In the genomic region with DNA sequence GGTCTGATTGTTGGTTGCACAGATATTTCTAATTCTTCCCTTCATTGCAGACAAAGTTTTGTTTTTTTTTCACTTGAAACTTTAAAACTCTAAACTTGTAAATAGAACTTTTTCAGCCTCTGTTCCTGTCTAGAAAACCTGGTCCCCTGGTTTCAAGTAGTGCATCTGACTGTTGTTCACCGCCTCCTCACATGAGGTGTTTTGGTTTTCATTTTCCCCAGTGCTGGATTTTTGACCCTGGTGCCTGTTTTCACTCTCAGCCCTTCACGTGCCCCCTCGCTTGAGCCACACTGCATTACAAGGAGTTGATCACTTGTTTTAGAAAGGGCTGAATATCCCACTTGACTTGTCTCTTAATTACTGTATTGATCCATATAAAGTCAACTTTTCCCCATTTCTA, we compare ENCODE assay signal across 27 cellular contexts.
"Had no signal": no experiment of that assay in that cellular context is flagged by ENCODE, and none has a peak within 500 bp of the region (broad histone marks: within the 10 kb centered on the region; RNA-seq: fewer than 3 reads in every experiment).

No MANE protein-coding gene starts in this region.

- H3K4me3 ChIP-seq: pancreas, psoas muscle, right lobe of liver, sigmoid colon, stomach, thoracic aorta, thyroid gland, transverse colon, upper lobe of right lung, uterus had no signal

- H3K36me3 Mint-ChIP-seq: stimulated activated effector memory CD8-positive, alpha-beta T cell treated with anti-CD3 and anti-CD28 coated beads, Interleukin-12 subunit alpha, Interleukin-12 subunit beta, amount 100 ng/mL, for 72 hours had no signal

- H3K9me3 ChIP-seq: neutrophil, pancreas, psoas muscle, right lobe of liver, sigmoid colon, stomach, thoracic aorta, thyroid gland, upper lobe of right lung, uterus had no signal

- H3K9me3 Mint-ChIP-seq: natural killer cell; stimulated activated effector memory CD8-positive, alpha-beta T cell treated with anti-CD3 and anti-CD28 coated beads, Interleukin-12 subunit alpha, Interleukin-12 subunit beta, amount 100 ng/mL, for 72 hours had no signal

- H3K4me1 ChIP-seq: pancreas, psoas muscle, right lobe of liver, sigmoid colon, stomach, thyroid gland, transverse colon, upper lobe of right lung, uterus had no signal

- H3K27ac ChIP-seq: neutrophil, pancreas, psoas muscle, right lobe of liver, sigmoid colon, stomach, thoracic aorta, transverse colon, upper lobe of right lung, uterus had no signal

- DNase-seq: naive thymus-derived CD4-positive, alpha-beta T cell; natural killer cell; nucleus accumbens; pancreas; psoas muscle; right cardiac atrium; right lobe of liver; sigmoid colon; small intestine; stimulated activated CD4-positive, alpha-beta T cell treated with anti-CD3 and anti-CD28 coated beads, Interleukin-15, amount 100 ng/mL, for 24 hours; stimulated activated CD4-positive, alpha-beta T cell treated with anti-CD3 and anti-CD28 coated beads, Interleukin-2, amount 100 ng/mL, for 24 hours; stimulated activated CD4-positive, alpha-beta T cell treated with anti-CD3 and anti-CD28 coated beads, Interleukin-2, amount 100 ng/mL, for 48 hours; stimulated activated CD4-positive, alpha-beta T cell treated with anti-CD3 and anti-CD28 coated beads, Interleukin-4, amount 100 ng/mL, for 24 hours; stimulated activated naive B cell treated with anti-CD40 and anti-IgM and Interleukin-4, amounts not matched to agents 10 μg/mL and 1 μg/mL and 100 μg/mL, for 72 hours; stimulated activated naive CD4-positive, alpha-beta T cell treated with Interleukin-2 at 50 U/mL for 16 hours; stomach; thyroid gland; transverse colon; upper lobe of right lung; uterus had no signal

- ATAC-seq: naive thymus-derived CD4-positive, alpha-beta T cell; natural killer cell; pancreas; psoas muscle; right cardiac atrium; right lobe of liver; stimulated activated effector memory CD8-positive, alpha-beta T cell treated with anti-CD3 and anti-CD28 coated beads, Interleukin-12 subunit alpha, Interleukin-12 subunit beta, amount 100 ng/mL, for 72 hours; stimulated activated naive B cell treated with anti-CD40 and anti-IgM and Interleukin-4, amounts not matched to agents 10 μg/mL and 1 μg/mL and 100 μg/mL, for 72 hours; upper lobe of right lung had no signal

- H3K36me3 ChIP-seq: neutrophil, pancreas, thoracic aorta, thyroid gland, transverse colon, upper lobe of right lung, uterus had no signal

- H3K4me1 Mint-ChIP-seq: naive thymus-derived CD4-positive, alpha-beta T cell; natural killer cell; nephron; neural crest cell; stimulated activated effector memory CD8-positive, alpha-beta T cell treated with anti-CD3 and anti-CD28 coated beads, Interleukin-12 subunit alpha, Interleukin-12 subunit beta, amount 100 ng/mL, for 72 hours; stimulated activated naive B cell treated with anti-CD40 and anti-IgM and Interleukin-4, amounts not matched to agents 10 μg/mL and 1 μg/mL and 100 μg/mL, for 72 hours had no signal

- H3K27me3 ChIP-seq: neutrophil, pancreas, right lobe of liver, sigmoid colon, stomach, thyroid gland, transverse colon, upper lobe of right lung, uterus had no signal

- H3K27ac Mint-ChIP-seq: naive thymus-derived CD4-positive, alpha-beta T cell; natural killer cell; nephron; stimulated activated effector memory CD8-positive, alpha-beta T cell treated with anti-CD3 and anti-CD28 coated beads, Interleukin-12 subunit alpha, Interleukin-12 subunit beta, amount 100 ng/mL, for 72 hours; stimulated activated naive B cell treated with anti-CD40 and anti-IgM and Interleukin-4, amounts not matched to agents 10 μg/mL and 1 μg/mL and 100 μg/mL, for 72 hours; stimulated activated naive CD8-positive, alpha-beta T cell treated with anti-CD3 and anti-CD28 coated beads, Interleukin-15, Interleukin-2, amounts not matched to agents 100 ng/mL and 50 ng/mL, for 24 hours; type B pancreatic cell had no signal

- H3K27me3 Mint-ChIP-seq: stimulated activated naive B cell treated with anti-CD40 and anti-IgM and Interleukin-4, amounts not matched to agents 10 μg/mL and 1 μg/mL and 100 μg/mL, for 72 hours; stimulated activated naive CD8-positive, alpha-beta T cell treated with anti-CD3 and anti-CD28 coated beads, Interleukin-15, Interleukin-2, amounts not matched to agents 100 ng/mL and 50 ng/mL, for 24 hours; type B pancreatic cell had no signal

- H3K4me3 Mint-ChIP-seq: naive thymus-derived CD4-positive, alpha-beta T cell; natural killer cell; nephron; neural crest cell; stimulated activated effector memory CD8-positive, alpha-beta T cell treated with anti-CD3 and anti-CD28 coated beads, Interleukin-12 subunit alpha, Interleukin-12 subunit beta, amount 100 ng/mL, for 72 hours; stimulated activated naive B cell treated with anti-CD40 and anti-IgM and Interleukin-4, amounts not matched to agents 10 μg/mL and 1 μg/mL and 100 μg/mL, for 72 hours; stimulated activated naive CD8-positive, alpha-beta T cell treated with anti-CD3 and anti-CD28 coated beads, Interleukin-15, Interleukin-2, amounts not matched to agents 100 ng/mL and 50 ng/mL, for 24 hours; type B pancreatic cell had no signal
